Comparison of ENCODE assay signal across 18 cellular contexts in genomic region chr1:86856196-86856595, GRCh38. TPM values are rescaled to one million over a fixed set of nuclear protein-coding genes. Genes with fewer than 3 reads are reported as not detected.
DNase-seq lines count a peak whose midpoint lies in the region; ATAC-seq and TF ChIP-seq lines count a peak whose summit lies in the region.
"Had no signal": no experiment of that assay in that cellular context is flagged by ENCODE, and none has a peak within 500 bp of the region (broad histone marks: within the 10 kb centered on the region; RNA-seq: fewer than 3 reads in every experiment).

No MANE protein-coding gene starts in this region.

- DNase-seq in Calu3, result no peak
- no peak for DNase-seq in OCI-LY7 (ENCODE audit: low spot score)
- peak; percentile 18 to 50 for DNase-seq in foreskin fibroblast
- DNase-seq in NCI-H2029 (lab: John Stamatoyannopoulos, UW), result no peak
- no peak for DNase-seq in Right ventricle myocardium inferior (ENCODE audit: missing footprints)
- DNase-seq: 8988T; CD8-positive, alpha-beta T cell; DMS 273 treated with DMSO at 0.1 percent for 48 hours; DMS53; DND-41; EL; GM23248; KBM-7 had no signal

- BruUV-seq in Calu3 (replicated peaks; lab: Mats Ljungman, UMichigan) (TSS peak; percentile 21), OCI-LY7 (replicated peaks; lab: Mats Ljungman, UMichigan) (TSS peak; percentile 37)

- H3K27ac ChIP-seq in OCI-LY7 (ENCODE audit: low read depth, low read length, poor library complexity, severe bottlenecking), result no peak overlapping the region
- H3K27ac ChIP-seq: GM23248 had no signal

- CTCF ChIA-PET in Calu3 (lab: Charles Lee) (no interaction called here), OCI-LY7 (lab: Charles Lee; ENCODE audit: unreplicated experiment) (interaction anchor here (0.5 kb wide), 2 partner anchors 22 to 224 kb away, joined by 3 read pairs; no protein-coding TSS in a partner anchor)

- H3K27me3 Mint-ChIP-seq in Calu3 (ENCODE audit: unreplicated experiment), result no peaks in the 10 kb centered on the region
- H3K27me3 Mint-ChIP-seq: IgD-negative memory B cell had no signal

- ATAC-seq in GM18519 (IDR thresholded peaks at IDR 0.05; ENCODE audit: low FRiP score, unreplicated experiment) (no peak), GM21515 (IDR thresholded peaks at IDR 0.05; ENCODE audit: unreplicated experiment) (no peak), Right ventricle myocardium inferior (no peak)
- ATAC-seq: CD8-positive, alpha-beta T cell; HepG2 had no signal

- no peaks in the 10 kb centered on the region for H3K9me3 ChIP-seq in OCI-LY7 (ENCODE audit: low read length)

- H3K4me3 ChIP-seq in OCI-LY7 (ENCODE audit: low read depth, low read length, poor library complexity, severe bottlenecking), result no peak overlapping the region
- H3K4me3 ChIP-seq in foreskin fibroblast (ENCODE audit: low read depth in 1 of 2, low read length in 2 of 2), result no peak overlapping the region
- H3K4me3 ChIP-seq: BLaER1 treated with 17β-estradiol and CSF1 and Interleukin-3, amounts not matched to agents 10 nM and 100 nM; GM23248 had no signal

- H3K4me1 ChIP-seq in OCI-LY7 (ENCODE audit: insufficient read depth, low read length, poor library complexity, severe bottlenecking), result peaks cover 33% of the 10 kb centered on the region

- POLR2A ChIA-PET in OCI-LY7 (lab: Charles Lee), result interaction anchor here (1.0 to 1.5 kb wide), 3 partner anchors 12 to 125 kb away, joined by 3 to 4 read pairs (median 3); no protein-coding TSS in a partner anchor

- no peak overlapping the region for H3K27ac Mint-ChIP-seq in Calu3 (ENCODE audit: unreplicated experiment)
- H3K27ac Mint-ChIP-seq: CD8-positive, alpha-beta T cell had no signal

- peaks cover 7% of the 10 kb centered on the region; the same call in 1 of the 2 replicates for H3K36me3 ChIP-seq in OCI-LY7 (ENCODE audit: insufficient read depth, low read length)

- no peaks in the 10 kb centered on the region for H3K9me3 Mint-ChIP-seq in Calu3 (ENCODE audit: low read depth, unreplicated experiment)
- H3K9me3 Mint-ChIP-seq: CD8-positive, alpha-beta T cell; IgD-negative memory B cell had no signal

- H3K4me1 Mint-ChIP-seq in Calu3 (ENCODE audit: low read depth, unreplicated experiment), result peaks cover 8% of the 10 kb centered on the region

- H3K4me3 Mint-ChIP-seq in Calu3 (ENCODE audit: low read depth, unreplicated experiment), result no peak overlapping the region
- H3K4me3 Mint-ChIP-seq: CD8-positive, alpha-beta T cell had no signal

- TF ChIP-seq CTCF in Calu3 (IDR thresholded peaks at IDR 0.05; ENCODE audit: unreplicated experiment) (no peak), OCI-LY7 (conservative IDR thresholded peaks at IDR 0.05; ENCODE audit: low read length) (no peak), foreskin fibroblast (IDR thresholded peaks at IDR 0.05; ENCODE audit: low read depth, low read length) (no peak)

- intact Hi-C loops in Calu3 (cut with micrococcal nuclease; ENCODE audit: unreplicated experiment) (no loop called here), OCI-LY7 (cut with micrococcal nuclease; ENCODE audit: unreplicated experiment) (no loop called here), Right ventricle myocardium inferior (cut with DNase I) (no loop called here)

- no peaks in the 10 kb centered on the region for H3K79me2 ChIP-seq in OCI-LY7 (ENCODE audit: insufficient read depth, low read depth, low read length)

- H2AFZ ChIP-seq in OCI-LY7 (ENCODE audit: low read length), result no peak overlapping the region
- H2AFZ ChIP-seq: GM23248 had no signal

- H3K36me3 Mint-ChIP-seq in Calu3 (ENCODE audit: insufficient read depth, unreplicated experiment), result no peaks in the 10 kb centered on the region

- no peaks in the 10 kb centered on the region for H3K9me2 ChIP-seq in OCI-LY7 (ENCODE audit: insufficient read depth, low read length)

- H4K20me1 ChIP-seq in OCI-LY7 (ENCODE audit: insufficient read depth, low read length), result no peaks in the 10 kb centered on the region
- H4K20me1 ChIP-seq: BLaER1 treated with 17β-estradiol and CSF1 and Interleukin-3, amounts not matched to agents 10 nM and 100 nM had no signal

- no peak overlapping the region for H3K4me2 ChIP-seq in OCI-LY7 (ENCODE audit: low read length)

RNA-seq across cellular contexts. Expression of gene SELENOF, which starts 57.7 kb away (rescaled TPM):
- total RNA-seq in Calu3 (2022) (296 and 302 TPM in 2 replicates), OCI-LY7 (2022) (204 and 214 TPM in 2 replicates), Right ventricle myocardium inferior (75.7 TPM)
- total RNA-seq in OCI-LY7 (2014; rRNA removed; shearing (Covaris generic)), result 93.0 and 99.4 TPM in 2 replicates

RNA-seq across cellular contexts. Expression of gene HS2ST1, which starts 58.2 kb away (rescaled TPM):
- total RNA-seq in Calu3 (2022), result 40.8 and 54.0 TPM in 2 replicates
- total RNA-seq in OCI-LY7 (2014; rRNA removed; shearing (Covaris generic)), result 20.9 and 36.7 TPM in 2 replicates
- total RNA-seq in OCI-LY7 (2022), result 54.4 and 63.7 TPM in 2 replicates
- 10.0 TPM for total RNA-seq in Right ventricle myocardium inferior

Comparison
In these comparisons a context has a peak if more than half of its experiments do, and no peak if none do; other contexts are left out.
1. DNase-seq: peak in foreskin fibroblast (2 of 2); none in Calu3 (single experiment), OCI-LY7 (single experiment), NCI-H2029 (single experiment) and Right ventricle myocardium inferior (single experiment).